ENCODE assay signal across 27 cellular contexts in the genomic region with DNA sequence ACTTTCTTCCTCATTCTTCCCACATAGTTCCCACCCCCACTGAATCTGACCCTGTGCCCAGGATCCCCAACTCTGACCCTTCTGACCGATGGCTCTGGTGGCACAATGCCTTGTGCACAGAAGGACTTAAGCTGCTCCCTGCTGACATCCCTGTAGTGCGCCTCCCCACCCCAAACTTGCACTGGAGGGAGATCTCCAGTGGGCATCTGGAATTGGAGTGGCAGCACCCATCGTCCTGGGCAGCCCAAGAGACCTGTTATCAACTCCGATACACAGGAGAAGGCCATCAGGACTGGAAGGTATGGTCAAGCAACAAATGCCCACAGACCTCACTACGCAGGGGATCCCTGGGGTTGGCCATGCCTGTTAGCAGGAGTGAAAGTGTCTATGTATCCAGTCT. TPM values are rescaled to one million over a fixed set of nuclear protein-coding genes. Genes with fewer than 3 reads are reported as not detected.
"Had no signal": no experiment of that assay in that cellular context is flagged by ENCODE, and none has a peak within 500 bp of the region (broad histone marks: within the 10 kb centered on the region; RNA-seq: fewer than 3 reads in every experiment).

No MANE protein-coding gene starts in this region.

- H3K4me3 ChIP-seq: coronary artery, gastroesophageal sphincter, left lung, right lobe of liver, upper lobe of left lung had no signal

- H3K36me3 ChIP-seq: gastroesophageal sphincter, left lung, right lobe of liver, upper lobe of left lung had no signal

- ATAC-seq: activated CD4-positive, alpha-beta T cell treated with anti-CD3 and anti-CD28 coated beads for 36 hours; activated CD8-positive, alpha-beta T cell treated with anti-CD3 and anti-CD28 coated beads, Interleukin-2, amount 10 ng/mL, durations not matched to agents 7 days and 5 days; activated T-cell treated with anti-CD3 and anti-CD28 coated beads, Interleukin-2, amount 50 U/mL, for 72 hours; effector memory CD8-positive, alpha-beta T cell; gastroesophageal sphincter; left lung; naive thymus-derived CD8-positive, alpha-beta T cell; right lobe of liver had no signal

- H3K27me3 ChIP-seq: gastroesophageal sphincter, left lung, right lobe of liver, upper lobe of left lung had no signal

- H3K27ac ChIP-seq: coronary artery, gastroesophageal sphincter, left lung, right lobe of liver, upper lobe of left lung had no signal

- H3K9me3 ChIP-seq: gastroesophageal sphincter, left lung, right lobe of liver, upper lobe of left lung had no signal

- DNase-seq: activated CD4-positive, alpha-beta T cell treated with anti-CD3 and anti-CD28 coated beads for 36 hours; activated CD4-positive, CD25-positive, alpha-beta regulatory T cell; activated CD8-positive, alpha-beta T cell treated with anti-CD3 and anti-CD28 coated beads, Interleukin-2, amount 10 ng/mL, durations not matched to agents 7 days and 5 days; activated naive CD4-positive, alpha-beta T cell treated with Interleukin-2 at 50 U/mL for 16 hours; activated T-cell treated with anti-CD3 and anti-CD28 coated beads for 4 hours; activated T-cell treated with anti-CD3 and anti-CD28 coated beads, Interleukin-2, amount 50 U/mL, for 72 hours; anterior cingulate cortex; effector memory CD8-positive, alpha-beta T cell; hypothalamus; left lung; midbrain; naive thymus-derived CD8-positive, alpha-beta T cell; posterior cingulate gyrus; stimulated activated CD4-positive, alpha-beta T cell treated with anti-CD3 and anti-CD28 coated beads, Interleukin-2, amount 100 ng/mL, for 48 hours; stimulated activated naive CD4-positive, alpha-beta T cell treated with Interleukin-2 at 50 U/mL for 16 hours; T-helper 1 cell; upper lobe of left lung had no signal

RNA-seq across cellular contexts. Expression of gene MPL, which starts 9.0 kb away (rescaled TPM):
- total RNA-seq: activated CD4-positive, alpha-beta T cell treated with anti-CD3 and anti-CD28 coated beads for 36 hours; activated CD8-positive, alpha-beta T cell treated with anti-CD3 and anti-CD28 coated beads, Interleukin-2, amount 10 ng/mL, durations not matched to agents 7 days and 5 days; activated T-cell treated with anti-CD3 and anti-CD28 coated beads, Interleukin-2, amount 50 U/mL, for 72 hours; bronchial epithelial cell; cerebellum; fibroblast of lung; fibroblast of villous mesenchyme; kidney epithelial cell; naive thymus-derived CD8-positive, alpha-beta T cell; osteoblast; skeletal muscle tissue had no signal
- polyA plus RNA-seq: fibroblast of lung; naive thymus-derived CD8-positive, alpha-beta T cell had no signal
